Comparison of ENCODE assay signal across 8 cellular contexts in the genomic region with DNA sequence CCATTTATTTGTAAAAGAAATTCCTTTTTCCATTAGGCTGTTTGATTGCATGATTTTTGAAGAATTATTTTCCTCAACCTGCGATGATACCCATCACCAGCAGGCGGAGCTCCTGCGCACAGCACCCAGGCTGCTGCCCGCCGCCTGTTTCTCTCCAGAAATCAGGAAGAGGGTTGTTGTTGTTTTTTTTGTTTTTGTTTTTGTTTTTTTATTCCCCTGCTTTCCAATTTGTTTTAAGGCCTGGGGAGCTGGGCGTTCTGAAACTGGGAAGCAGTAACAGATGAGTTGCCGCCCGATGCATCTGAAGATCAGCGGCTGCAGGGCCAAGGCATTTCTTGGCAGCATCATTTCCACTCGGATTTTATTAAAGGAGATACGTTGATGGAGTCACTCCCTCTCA.
DNase-seq lines count a peak whose midpoint lies in the region; ATAC-seq and TF ChIP-seq lines count a peak whose summit lies in the region.

No MANE protein-coding gene starts in this region.

- peaks cover 4% of the 10 kb centered on the region for H3K27me3 Mint-ChIP-seq in osteocyte (ENCODE audit: unreplicated experiment)

- no peak for ATAC-seq in GM19023 (IDR thresholded peaks at IDR 0.05; ENCODE audit: unreplicated experiment)

- H3K36me3 Mint-ChIP-seq in osteocyte (ENCODE audit: unreplicated experiment): no peaks in the 10 kb centered on the region

- H3K27ac Mint-ChIP-seq in osteocyte (ENCODE audit: unreplicated experiment): no peak overlapping the region

- H3K9me3 Mint-ChIP-seq in osteocyte (ENCODE audit: unreplicated experiment): no peaks in the 10 kb centered on the region

- DNase-seq in AG09309 (ENCODE audit: low read depth) (no peak), NCI-H2227 treated with DMSO at 0.1 percent for 48 hours (lab: John Stamatoyannopoulos, UW) (peak; percentile 5), activated T-cell treated with anti-CD3 and anti-CD28 coated beads for 1 hour (ENCODE audit: low read depth) (peak; percentile 39), fibroblast of mammary gland (ENCODE audit: low read depth) (peak; percentile 41), osteocyte (ENCODE audit: extremely low spot score, unreplicated experiment) (no peak), NCI-H446 treated with DMSO at 0.1 percent for 48 hours (lab: John Stamatoyannopoulos, UW) (no peak)

- H3K4me3 Mint-ChIP-seq in osteocyte (ENCODE audit: unreplicated experiment): no peak overlapping the region

- H3K4me3 ChIP-seq in AG09309 (ENCODE audit: control insufficient read depth, low read depth, low read length) (peak overlapping the region; percentile 13), GM12875 (ENCODE audit: low read depth, low read length) (no peak overlapping the region), fibroblast of mammary gland (ENCODE audit: control insufficient read depth, low read depth, low read length) (peak overlapping the region; percentile 29)

- H3K4me1 Mint-ChIP-seq in osteocyte (ENCODE audit: unreplicated experiment): peaks cover 9% of the 10 kb centered on the region

- peak; percentile 98 for TF ChIP-seq CTCF in AG09309 (IDR thresholded peaks at IDR 0.05; ENCODE audit: control insufficient read depth, insufficient read depth, low read depth, low read length, missing control alignments)
- TF ChIP-seq CTCF in GM12875 (IDR thresholded peaks at IDR 0.05; ENCODE audit: borderline replicate concordance, insufficient read depth, low read depth, low read length): peak; percentile 92
- peak; percentile 98 for TF ChIP-seq CTCF in fibroblast of mammary gland (conservative IDR thresholded peaks at IDR 0.05; ENCODE audit: control insufficient read depth, insufficient read depth, low read depth, low read length)
- peak; percentile 99 for TF ChIP-seq CTCF in osteocyte (IDR thresholded peaks at IDR 0.05)

Comparison
In these comparisons a context has a peak if more than half of its experiments do, and no peak if none do; other contexts are left out.
1. DNase-seq: peak in NCI-H2227 treated with DMSO at 0.1 percent for 48 hours (single experiment), activated T-cell treated with anti-CD3 and anti-CD28 coated beads for 1 hour (single experiment) and fibroblast of mammary gland (single experiment); none in AG09309 (single experiment), osteocyte (single experiment) and NCI-H446 treated with DMSO at 0.1 percent for 48 hours (single experiment).
2. Peak in every context shown above with its lines, with median percentiles within 50 percentile points of each other: CTCF ChIP-seq.